1 cellular context compared by ENCODE assay signal in the genomic region with DNA sequence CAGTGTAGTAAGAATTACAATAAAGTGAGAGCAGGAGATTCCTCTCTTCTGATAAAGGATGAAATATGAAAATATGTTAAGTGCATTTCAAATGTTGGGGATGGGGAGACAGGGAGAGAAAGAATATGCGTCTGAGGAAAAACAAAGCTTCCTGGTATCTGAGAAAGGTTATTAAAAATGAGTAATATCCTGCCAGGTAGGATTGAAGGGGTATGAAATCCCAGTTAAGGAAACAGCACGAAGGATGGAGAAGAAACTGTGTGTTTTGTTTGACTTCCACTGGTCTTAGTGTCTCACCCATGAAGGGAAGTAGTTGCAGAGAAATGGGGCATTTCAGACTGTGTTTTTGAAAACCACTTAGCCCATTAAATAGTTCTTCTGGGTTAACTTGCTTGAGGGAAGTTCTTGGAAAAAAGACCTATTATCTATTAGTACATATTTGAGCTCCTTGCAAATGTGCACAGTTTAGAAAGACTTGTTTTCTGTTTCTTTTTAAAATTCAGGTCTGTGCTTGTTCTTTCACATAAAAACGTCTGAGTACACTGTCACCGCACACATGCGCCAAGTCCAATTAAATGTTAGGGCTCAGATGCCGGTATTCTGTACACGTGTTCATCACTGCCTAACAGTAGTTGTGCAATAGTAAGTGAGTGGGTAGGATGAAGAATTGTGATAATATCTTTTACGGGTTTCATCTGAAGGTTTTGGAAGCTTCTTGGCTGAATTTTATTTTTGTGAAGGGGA.
TF ChIP-seq lines count a peak whose summit lies in the region.

No MANE protein-coding gene starts in this region.

TF ChIP-seq in GM23338, 12 proteins besides CTCF, POLR2A, EP300 and RAD21 (continued from another document):
- no peak for TF ChIP-seq ZNF462 (CRISPR knock-in tag; IDR thresholded peaks at IDR 0.05)
- no peak for TF ChIP-seq NANOG (IDR thresholded peaks at IDR 0.05; ENCODE audit: borderline replicate concordance)
- TF ChIP-seq CREB1 (CRISPR knock-in tag; IDR thresholded peaks at IDR 0.05; ENCODE audit: low read depth), result no peak
- no peak for TF ChIP-seq ETS1 (IDR thresholded peaks at IDR 0.05)
- no peak for TF ChIP-seq EZH2 (IDR thresholded peaks at IDR 0.05; ENCODE audit: low read depth, unreplicated experiment)
- TF ChIP-seq, protein P1, sequence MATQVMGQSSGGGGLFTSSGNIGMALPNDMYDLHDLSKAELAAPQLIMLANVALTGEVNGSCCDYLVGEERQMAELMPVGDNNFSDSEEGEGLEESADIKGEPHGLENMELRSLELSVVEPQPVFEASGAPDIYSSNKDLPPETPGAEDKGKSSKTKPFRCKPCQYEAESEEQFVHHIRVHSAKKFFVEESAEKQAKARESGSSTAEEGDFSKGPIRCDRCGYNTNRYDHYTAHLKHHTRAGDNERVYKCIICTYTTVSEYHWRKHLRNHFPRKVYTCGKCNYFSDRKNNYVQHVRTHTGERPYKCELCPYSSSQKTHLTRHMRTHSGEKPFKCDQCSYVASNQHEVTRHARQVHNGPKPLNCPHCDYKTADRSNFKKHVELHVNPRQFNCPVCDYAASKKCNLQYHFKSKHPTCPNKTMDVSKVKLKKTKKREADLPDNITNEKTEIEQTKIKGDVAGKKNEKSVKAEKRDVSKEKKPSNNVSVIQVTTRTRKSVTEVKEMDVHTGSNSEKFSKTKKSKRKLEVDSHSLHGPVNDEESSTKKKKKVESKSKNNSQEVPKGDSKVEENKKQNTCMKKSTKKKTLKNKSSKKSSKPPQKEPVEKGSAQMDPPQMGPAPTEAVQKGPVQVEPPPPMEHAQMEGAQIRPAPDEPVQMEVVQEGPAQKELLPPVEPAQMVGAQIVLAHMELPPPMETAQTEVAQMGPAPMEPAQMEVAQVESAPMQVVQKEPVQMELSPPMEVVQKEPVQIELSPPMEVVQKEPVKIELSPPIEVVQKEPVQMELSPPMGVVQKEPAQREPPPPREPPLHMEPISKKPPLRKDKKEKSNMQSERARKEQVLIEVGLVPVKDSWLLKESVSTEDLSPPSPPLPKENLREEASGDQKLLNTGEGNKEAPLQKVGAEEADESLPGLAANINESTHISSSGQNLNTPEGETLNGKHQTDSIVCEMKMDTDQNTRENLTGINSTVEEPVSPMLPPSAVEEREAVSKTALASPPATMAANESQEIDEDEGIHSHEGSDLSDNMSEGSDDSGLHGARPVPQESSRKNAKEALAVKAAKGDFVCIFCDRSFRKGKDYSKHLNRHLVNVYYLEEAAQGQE (IDR thresholded peaks at IDR 0.05; ENCODE audit: unreplicated experiment), result no peak
- TF ChIP-seq STAT1 (IDR thresholded peaks at IDR 0.05; ENCODE audit: unreplicated experiment), result no peak
- no peak for TF ChIP-seq ZNF331 (CRISPR knock-in tag; IDR thresholded peaks at IDR 0.05; ENCODE audit: low read depth)
- no peak for TF ChIP-seq ZNF114 (CRISPR knock-in tag; IDR thresholded peaks at IDR 0.05)
- no peak for TF ChIP-seq JUNB (IDR thresholded peaks at IDR 0.05; ENCODE audit: unreplicated experiment)
- no peak for TF ChIP-seq POLR2AphosphoS5 (IDR thresholded peaks at IDR 0.05; ENCODE audit: low read depth)
